In genomic region chr6:1890071-1890470, GRCh38 we compare ENCODE assay signal across 28 cellular contexts.
DNase-seq lines count a peak whose midpoint lies in the region; ATAC-seq and TF ChIP-seq lines count a peak whose summit lies in the region.
"Had no signal": no experiment of that assay in that cellular context is flagged by ENCODE, and none has a peak within 500 bp of the region (broad histone marks: within the 10 kb centered on the region; RNA-seq: fewer than 3 reads in every experiment).

No MANE protein-coding gene starts in this region.

- ATAC-seq in activated naive CD8-positive, alpha-beta T cell treated with anti-CD3 and anti-CD28 coated beads, Interleukin-2, amount 50 U/mL, for 24 hours: peak; percentile 49
- ATAC-seq in foreskin keratinocyte: peak; percentile 94
- ATAC-seq: activated CD8-positive, alpha-beta memory T cell treated with anti-CD3 and anti-CD28 coated beads, Interleukin-2, amount 10 ng/mL, durations not matched to agents 7 days and 5 days; lower lobe of right lung; pancreas; T-helper 17 cell had no signal

- peak overlapping the region; percentile 9 for H3K27ac ChIP-seq in foreskin keratinocyte
- H3K27ac ChIP-seq: coronary artery, lower lobe of right lung, pancreas, right atrium auricular region, SK-N-MC, spleen, testis, vagina had no signal

- peaks cover 19% of the 10 kb centered on the region for H3K4me1 Mint-ChIP-seq in activated naive CD8-positive, alpha-beta T cell treated with anti-CD3 and anti-CD28 coated beads, Interleukin-2, amount 50 U/mL, for 24 hours
- H3K4me1 Mint-ChIP-seq: T-helper 17 cell had no signal

- no peaks in the 10 kb centered on the region for H3K27me3 Mint-ChIP-seq in activated naive CD8-positive, alpha-beta T cell treated with anti-CD3 and anti-CD28 coated beads, Interleukin-2, amount 50 U/mL, for 24 hours
- H3K27me3 Mint-ChIP-seq: activated CD8-positive, alpha-beta memory T cell treated with anti-CD3 and anti-CD28 coated beads, Interleukin-2, amount 10 ng/mL, durations not matched to agents 7 days and 5 days; brain; CD4-positive, alpha-beta memory T cell; T-helper 17 cell had no signal

- H3K4me1 ChIP-seq in foreskin keratinocyte: peaks cover 17% of the 10 kb centered on the region
- H3K4me1 ChIP-seq: lower lobe of right lung, spleen, testis, vagina had no signal

- peaks cover 11% of the 10 kb centered on the region for H3K9me3 Mint-ChIP-seq in activated naive CD8-positive, alpha-beta T cell treated with anti-CD3 and anti-CD28 coated beads, Interleukin-2, amount 50 U/mL, for 24 hours
- H3K9me3 Mint-ChIP-seq: activated T-helper 1 cell treated with anti-CD3 and anti-CD28 coated beads, Interleukin-12 subunit alpha, Interleukin-12 subunit beta, Interleukin-2, Interleukin-4 antibody, amounts not matched to agents 30 ng/mL and 10 ng/mL and 1 ng/mL, durations not matched to agents 14 hours and 24 hours and 36 hours; nephron progenitor cell had no signal

- no peak overlapping the region for H3K27ac Mint-ChIP-seq in activated naive CD8-positive, alpha-beta T cell treated with anti-CD3 and anti-CD28 coated beads, Interleukin-2, amount 50 U/mL, for 24 hours
- H3K27ac Mint-ChIP-seq: activated CD8-positive, alpha-beta memory T cell treated with anti-CD3 and anti-CD28 coated beads, Interleukin-2, amount 10 ng/mL, durations not matched to agents 7 days and 5 days; activated T-helper 1 cell treated with anti-CD3 and anti-CD28 coated beads, Interleukin-12 subunit alpha, Interleukin-12 subunit beta, Interleukin-2, Interleukin-4 antibody, amounts not matched to agents 30 ng/mL and 10 ng/mL and 1 ng/mL, durations not matched to agents 14 hours and 24 hours and 36 hours; brain; nephron progenitor cell; T-helper 17 cell had no signal

- no peak for TF ChIP-seq CTCF in foreskin keratinocyte (conservative IDR thresholded peaks at IDR 0.05)

- peak; percentile 55 for DNase-seq in EH (ENCODE audit: low read depth)
- DNase-seq in HPDE6-E6E7 (ENCODE audit: extremely low spot score): peak; percentile 62
- DNase-seq in activated naive CD8-positive, alpha-beta T cell treated with anti-CD3 and anti-CD28 coated beads, Interleukin-2, amount 50 U/mL, for 24 hours: peak; percentile 5
- DNase-seq in foreskin keratinocyte: peak; percentile 84 to 93
- no peak for DNase-seq in DMS79 (lab: John Stamatoyannopoulos, UW)
- DNase-seq in putamen (ENCODE audit: low spot score): no peak
- no peak for DNase-seq in hypothalamus (lab: John Stamatoyannopoulos, UW)
- DNase-seq: activated CD4-positive, alpha-beta T cell treated with anti-CD3 and anti-CD28 coated beads for 4 hours; activated CD8-positive, alpha-beta memory T cell treated with anti-CD3 and anti-CD28 coated beads, Interleukin-2, amount 10 ng/mL, durations not matched to agents 7 days and 5 days; CD4-positive, alpha-beta memory T cell; DMS 273 treated with DMSO at 0.1 percent for 48 hours; GF-D8; KG1; lower lobe of right lung; NCI-H1092 treated with DMSO at 0.1 percent for 48 hours; NCI-H1930; nephron progenitor cell; pancreas; spleen; stimulated activated naive CD4-positive, alpha-beta T cell treated with Interleukin-2 at 50 U/mL for 16 hours; T-helper 17 cell; testis had no signal

- peaks cover 13% of the 10 kb centered on the region for H3K36me3 Mint-ChIP-seq in activated naive CD8-positive, alpha-beta T cell treated with anti-CD3 and anti-CD28 coated beads, Interleukin-2, amount 50 U/mL, for 24 hours (ENCODE audit: low read depth)
- H3K36me3 Mint-ChIP-seq: brain had no signal

- no peaks in the 10 kb centered on the region for H3K27me3 ChIP-seq in foreskin keratinocyte
- H3K27me3 ChIP-seq: pancreas, right atrium auricular region, spleen, testis, vagina had no signal

- no peak overlapping the region for H3K4me3 Mint-ChIP-seq in activated naive CD8-positive, alpha-beta T cell treated with anti-CD3 and anti-CD28 coated beads, Interleukin-2, amount 50 U/mL, for 24 hours
- H3K4me3 Mint-ChIP-seq: activated CD8-positive, alpha-beta memory T cell treated with anti-CD3 and anti-CD28 coated beads, Interleukin-2, amount 10 ng/mL, durations not matched to agents 7 days and 5 days; activated T-helper 1 cell treated with anti-CD3 and anti-CD28 coated beads, Interleukin-12 subunit alpha, Interleukin-12 subunit beta, Interleukin-2, Interleukin-4 antibody, amounts not matched to agents 30 ng/mL and 10 ng/mL and 1 ng/mL, durations not matched to agents 14 hours and 24 hours and 36 hours; brain; CD4-positive, alpha-beta memory T cell; nephron progenitor cell; T-helper 17 cell had no signal

Comparison
In these comparisons a context has a peak if more than half of its experiments do, and no peak if none do; other contexts are left out.
1. DNase-seq: peak in EH (single experiment), HPDE6-E6E7 (single experiment), activated naive CD8-positive, alpha-beta T cell treated with anti-CD3 and anti-CD28 coated beads, Interleukin-2, amount 50 U/mL, for 24 hours (single experiment) and foreskin keratinocyte (2 of 2); none in DMS79 (single experiment), putamen (single experiment) and hypothalamus (0 of 51).